In genomic region chr14:24809147-24809546, GRCh38 we compare ENCODE assay signal across 28 cellular contexts.
"Had no signal": no experiment of that assay in that cellular context is flagged by ENCODE, and none has a peak within 500 bp of the region (broad histone marks: within the 10 kb centered on the region; RNA-seq: fewer than 3 reads in every experiment).

No MANE protein-coding gene starts in this region.

- H3K27ac Mint-ChIP-seq: activated CD4-positive, alpha-beta memory T cell treated with anti-CD3 and anti-CD28 coated beads, Interleukin-2, amount 10 ng/mL, durations not matched to agents 7 days and 5 days; activated CD4-positive, alpha-beta T cell treated with anti-CD3 and anti-CD28 coated beads, Interleukin-2, amount 10 ng/mL, durations not matched to agents 7 days and 5 days; activated T-helper 17 cell treated with anti-CD3 and anti-CD28 coated beads, Interleukin-2, amount 50 U/mL, for 72 hours; endodermal cell; naive B cell; stimulated activated effector memory CD8-positive, alpha-beta T cell treated with anti-CD3 and anti-CD28 coated beads, Interleukin-12 subunit alpha, Interleukin-12 subunit beta, amount 100 ng/mL, for 72 hours; stimulated activated naive CD8-positive, alpha-beta T cell treated with anti-CD3 and anti-CD28 coated beads, Interleukin-15, Interleukin-2, amounts not matched to agents 100 ng/mL and 50 ng/mL, for 24 hours; T-helper 17 cell; WTC11 had no signal

- H3K27ac ChIP-seq: left ventricle myocardium inferior, thoracic aorta had no signal

- H3K4me1 Mint-ChIP-seq: activated CD4-positive, alpha-beta memory T cell treated with anti-CD3 and anti-CD28 coated beads, Interleukin-2, amount 10 ng/mL, durations not matched to agents 7 days and 5 days; activated CD4-positive, alpha-beta T cell treated with anti-CD3 and anti-CD28 coated beads, Interleukin-2, amount 10 ng/mL, durations not matched to agents 7 days and 5 days; activated T-helper 17 cell treated with anti-CD3 and anti-CD28 coated beads, Interleukin-2, amount 50 U/mL, for 72 hours; naive B cell; neural crest cell; stimulated activated effector memory CD8-positive, alpha-beta T cell treated with anti-CD3 and anti-CD28 coated beads, Interleukin-12 subunit alpha, Interleukin-12 subunit beta, amount 100 ng/mL, for 72 hours had no signal

- H3K4me3 Mint-ChIP-seq: activated CD4-positive, alpha-beta memory T cell treated with anti-CD3 and anti-CD28 coated beads, Interleukin-2, amount 10 ng/mL, durations not matched to agents 7 days and 5 days; activated CD4-positive, alpha-beta T cell treated with anti-CD3 and anti-CD28 coated beads, Interleukin-2, amount 10 ng/mL, durations not matched to agents 7 days and 5 days; activated T-cell treated with anti-CD3 and anti-CD28 coated beads, Interleukin-2, amount 50 U/mL, for 4 hours; activated T-helper 17 cell treated with anti-CD3 and anti-CD28 coated beads, Interleukin-2, amount 50 U/mL, for 72 hours; endodermal cell; naive B cell; neural crest cell; stimulated activated effector memory CD8-positive, alpha-beta T cell treated with anti-CD3 and anti-CD28 coated beads, Interleukin-12 subunit alpha, Interleukin-12 subunit beta, amount 100 ng/mL, for 72 hours; stimulated activated naive CD8-positive, alpha-beta T cell treated with anti-CD3 and anti-CD28 coated beads, Interleukin-15, Interleukin-2, amounts not matched to agents 100 ng/mL and 50 ng/mL, for 24 hours; T-helper 17 cell; WTC11 had no signal

- H3K9me3 ChIP-seq: heart right ventricle, left ventricle myocardium inferior, pancreas, thoracic aorta had no signal

- H3K36me3 ChIP-seq: heart right ventricle, left ventricle myocardium inferior, pancreas, thoracic aorta had no signal

- H3K36me3 Mint-ChIP-seq: naive B cell; stimulated activated effector memory CD8-positive, alpha-beta T cell treated with anti-CD3 and anti-CD28 coated beads, Interleukin-12 subunit alpha, Interleukin-12 subunit beta, amount 100 ng/mL, for 72 hours; WTC11 had no signal

- DNase-seq: activated CD4-positive, alpha-beta memory T cell treated with anti-CD3 and anti-CD28 coated beads, Interleukin-2, amount 10 ng/mL, durations not matched to agents 7 days and 5 days; activated CD4-positive, alpha-beta T cell treated with anti-CD3 and anti-CD28 coated beads for 1 hour; activated CD4-positive, alpha-beta T cell treated with anti-CD3 and anti-CD28 coated beads, Interleukin-2, amount 10 ng/mL, durations not matched to agents 7 days and 5 days; activated CD8-positive, alpha-beta memory T cell treated with anti-CD3 and anti-CD28 coated beads, Interleukin-2, amount 50 U/mL, for 48 hours; activated gamma-delta T cell treated with Interleukin-2 at 50 U/mL for 16 hours; activated naive CD4-positive, alpha-beta T cell treated with anti-CD3 and anti-CD28 coated beads, Interleukin-2, amount 50 U/mL, for 16 hours; activated T-cell treated with anti-CD3 and anti-CD28 coated beads, Interleukin-2, amount 50 U/mL, for 4 hours; amniotic stem cell; caudate nucleus; cortex of kidney; endodermal cell; foreskin fibroblast; heart right ventricle; left ventricle myocardium inferior; naive B cell; nucleus accumbens; pancreas; right cardiac atrium; stimulated activated CD4-positive, alpha-beta T cell treated with anti-CD3 and anti-CD28 coated beads, Interleukin-12 subunit alpha, Interleukin-12 subunit beta, amount 100 ng/mL, for 4 hours; stimulated activated CD4-positive, alpha-beta T cell treated with anti-CD3 and anti-CD28 coated beads, Interleukin-4, amount 100 ng/mL, for 24 hours; T-helper 17 cell; trophoblast cell had no signal

- H3K27me3 ChIP-seq: heart right ventricle, pancreas had no signal

- H3K4me3 ChIP-seq: heart right ventricle, left ventricle myocardium inferior, pancreas, thoracic aorta had no signal

- H3K9me3 Mint-ChIP-seq: activated CD4-positive, alpha-beta memory T cell treated with anti-CD3 and anti-CD28 coated beads, Interleukin-2, amount 10 ng/mL, durations not matched to agents 7 days and 5 days; activated CD4-positive, alpha-beta T cell treated with anti-CD3 and anti-CD28 coated beads, Interleukin-2, amount 10 ng/mL, durations not matched to agents 7 days and 5 days; activated T-cell treated with anti-CD3 and anti-CD28 coated beads, Interleukin-2, amount 50 U/mL, for 4 hours; activated T-helper 17 cell treated with anti-CD3 and anti-CD28 coated beads, Interleukin-2, amount 50 U/mL, for 72 hours; endodermal cell; neural crest cell; stimulated activated effector memory CD8-positive, alpha-beta T cell treated with anti-CD3 and anti-CD28 coated beads, Interleukin-12 subunit alpha, Interleukin-12 subunit beta, amount 100 ng/mL, for 72 hours; stimulated activated naive CD8-positive, alpha-beta T cell treated with anti-CD3 and anti-CD28 coated beads, Interleukin-15, Interleukin-2, amounts not matched to agents 100 ng/mL and 50 ng/mL, for 24 hours; WTC11 had no signal
